13 cellular contexts compared by ENCODE assay signal in the genomic region with DNA sequence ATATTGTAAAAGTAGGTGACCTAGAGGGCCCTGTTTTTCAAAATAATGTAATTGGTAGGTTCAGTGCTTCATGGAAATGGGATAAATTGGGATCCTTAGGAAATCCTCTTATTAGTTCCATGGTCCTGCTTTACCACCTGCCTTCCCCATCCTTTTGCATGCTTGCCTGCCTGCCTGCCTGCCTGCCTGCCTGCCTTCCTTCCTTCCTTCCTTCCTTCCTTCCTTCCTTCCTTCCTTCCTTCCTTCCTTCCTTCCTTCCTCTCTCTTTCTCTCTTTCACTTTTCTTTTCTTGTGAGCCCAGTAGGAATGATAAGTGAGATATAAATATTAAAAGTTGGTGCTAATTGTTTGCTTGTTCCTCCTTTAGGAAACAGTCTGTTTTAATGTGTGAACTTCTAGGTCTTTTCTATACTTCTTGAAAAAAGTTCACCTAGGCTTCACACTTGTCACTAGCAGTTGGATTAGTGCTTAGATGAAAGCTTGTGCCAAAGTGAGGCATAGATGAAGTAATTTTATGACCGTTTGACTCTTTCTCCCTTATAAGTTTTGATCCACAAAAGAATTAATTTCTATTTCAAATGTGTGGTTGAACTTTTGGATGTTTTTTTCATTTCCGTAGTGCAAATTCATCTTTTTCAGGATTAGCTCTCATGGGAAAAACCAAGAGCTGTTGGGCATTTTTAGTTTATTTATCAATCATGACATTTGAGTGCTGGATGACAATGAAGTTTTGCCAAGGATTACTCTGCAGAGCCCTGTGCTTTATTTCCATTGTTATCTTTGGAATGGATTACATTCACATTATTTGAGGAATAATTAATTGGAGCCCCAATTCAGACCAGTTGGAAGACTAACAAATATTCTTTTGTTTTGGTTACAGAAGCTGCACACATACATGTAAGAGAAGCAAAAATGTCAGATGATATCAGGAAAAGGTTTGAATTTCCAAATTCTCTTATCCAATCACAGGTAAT. TPM values are rescaled to one million over a fixed set of nuclear protein-coding genes. Genes with fewer than 3 reads are reported as not detected.
DNase-seq lines count a peak whose midpoint lies in the region; ATAC-seq and TF ChIP-seq lines count a peak whose summit lies in the region.
"Had no signal": no experiment of that assay in that cellular context is flagged by ENCODE, and none has a peak within 500 bp of the region (broad histone marks: within the 10 kb centered on the region; RNA-seq: fewer than 3 reads in every experiment).

No MANE protein-coding gene starts in this region.

- H3K36me3 Mint-ChIP-seq in activated naive CD8-positive, alpha-beta T cell treated with anti-CD3 and anti-CD28 coated beads, Interleukin-2, amount 10 ng/mL, durations not matched to agents 7 days and 5 days, result peaks cover 25% of the 10 kb centered on the region
- H3K36me3 Mint-ChIP-seq in activated naive CD8-positive, alpha-beta T cell treated with anti-CD3 and anti-CD28 coated beads for 36 hours, result peaks cover 6% of the 10 kb centered on the region
- peaks cover 53% of the 10 kb centered on the region for H3K36me3 Mint-ChIP-seq in nephron progenitor cell (ENCODE audit: low read depth)

- H3K9me3 ChIP-seq in Loucy (ENCODE audit: insufficient read depth, low read depth, low read length), result no peaks in the 10 kb centered on the region
- H3K9me3 ChIP-seq: BLaER1 treated with 17β-estradiol and CSF1 and Interleukin-3, amounts not matched to agents 10 nM and 100 nM had no signal

- peaks cover 1% of the 10 kb centered on the region for H3K9me3 Mint-ChIP-seq in activated naive CD8-positive, alpha-beta T cell treated with anti-CD3 and anti-CD28 coated beads, Interleukin-2, amount 10 ng/mL, durations not matched to agents 7 days and 5 days
- no peaks in the 10 kb centered on the region for H3K9me3 Mint-ChIP-seq in activated naive CD8-positive, alpha-beta T cell treated with anti-CD3 and anti-CD28 coated beads for 36 hours
- no peaks in the 10 kb centered on the region for H3K9me3 Mint-ChIP-seq in nephron progenitor cell

- H3K27me3 Mint-ChIP-seq in activated naive CD8-positive, alpha-beta T cell treated with anti-CD3 and anti-CD28 coated beads, Interleukin-2, amount 10 ng/mL, durations not matched to agents 7 days and 5 days, result no peaks in the 10 kb centered on the region
- H3K27me3 Mint-ChIP-seq in activated naive CD8-positive, alpha-beta T cell treated with anti-CD3 and anti-CD28 coated beads for 36 hours, result no peaks in the 10 kb centered on the region
- H3K27me3 Mint-ChIP-seq in nephron progenitor cell (ENCODE audit: low read depth, poor library complexity), result peaks cover 2% of the 10 kb centered on the region
- H3K27me3 Mint-ChIP-seq: CD4-positive, CD25-positive, alpha-beta regulatory T cell had no signal

- H3K27ac Mint-ChIP-seq in activated naive CD8-positive, alpha-beta T cell treated with anti-CD3 and anti-CD28 coated beads, Interleukin-2, amount 10 ng/mL, durations not matched to agents 7 days and 5 days, result no peak overlapping the region
- H3K27ac Mint-ChIP-seq in activated naive CD8-positive, alpha-beta T cell treated with anti-CD3 and anti-CD28 coated beads for 36 hours, result no peak overlapping the region
- peak overlapping the region; percentile 4 for H3K27ac Mint-ChIP-seq in nephron progenitor cell
- H3K27ac Mint-ChIP-seq: CD4-positive, CD25-positive, alpha-beta regulatory T cell had no signal

- peak overlapping the region; percentile 19 for H3K4me3 Mint-ChIP-seq in activated naive CD8-positive, alpha-beta T cell treated with anti-CD3 and anti-CD28 coated beads, Interleukin-2, amount 10 ng/mL, durations not matched to agents 7 days and 5 days
- H3K4me3 Mint-ChIP-seq in activated naive CD8-positive, alpha-beta T cell treated with anti-CD3 and anti-CD28 coated beads for 36 hours, result no peak overlapping the region
- H3K4me3 Mint-ChIP-seq in nephron progenitor cell, result no peak overlapping the region
- H3K4me3 Mint-ChIP-seq: CD4-positive, CD25-positive, alpha-beta regulatory T cell had no signal

- H3K79me2 ChIP-seq in Loucy (ENCODE audit: insufficient read depth, low read length), result peaks cover 7% of the 10 kb centered on the region; the same call in 1 of the 2 replicates

- H4K20me1 ChIP-seq in Loucy (ENCODE audit: insufficient read depth, low read length, poor library complexity, severe bottlenecking), result no peaks in the 10 kb centered on the region
- H4K20me1 ChIP-seq: BLaER1 treated with 17β-estradiol and CSF1 and Interleukin-3, amounts not matched to agents 10 nM and 100 nM had no signal

- H3K9me2 ChIP-seq in Loucy (replicated peaks; ENCODE audit: low read depth, low read length), result no peaks in the 10 kb centered on the region

- ATAC-seq in activated naive CD8-positive, alpha-beta T cell treated with anti-CD3 and anti-CD28 coated beads, Interleukin-2, amount 10 ng/mL, durations not matched to agents 7 days and 5 days (ENCODE audit: low read depth), result no peak
- no peak for ATAC-seq in GM21526 (IDR thresholded peaks at IDR 0.05; ENCODE audit: low FRiP score, unreplicated experiment)
- no peak for ATAC-seq in GM21786 (IDR thresholded peaks at IDR 0.05; ENCODE audit: unreplicated experiment)

- no peak overlapping the region for H3K9ac ChIP-seq in Loucy (ENCODE audit: low read depth, low read length, poor library complexity, severe bottlenecking)
- H3K9ac ChIP-seq: BLaER1 treated with 17β-estradiol and CSF1 and Interleukin-3, amounts not matched to agents 10 nM and 100 nM had no signal

- H2AFZ ChIP-seq in Loucy (ENCODE audit: low read length), result no peak overlapping the region

- POLR2A ChIA-PET in activated naive CD8-positive, alpha-beta T cell treated with anti-CD3 and anti-CD28 coated beads, Interleukin-2, amount 10 ng/mL, durations not matched to agents 7 days and 5 days (lab: Charles Lee), result no interaction called here

- peaks cover 7% of the 10 kb centered on the region for H3K4me1 Mint-ChIP-seq in activated naive CD8-positive, alpha-beta T cell treated with anti-CD3 and anti-CD28 coated beads, Interleukin-2, amount 10 ng/mL, durations not matched to agents 7 days and 5 days
- peaks cover 5% of the 10 kb centered on the region for H3K4me1 Mint-ChIP-seq in activated naive CD8-positive, alpha-beta T cell treated with anti-CD3 and anti-CD28 coated beads for 36 hours
- H3K4me1 Mint-ChIP-seq in nephron progenitor cell, result peaks cover 5% of the 10 kb centered on the region

- peaks cover 15% of the 10 kb centered on the region for H3K4me1 ChIP-seq in Loucy (ENCODE audit: insufficient read depth, low read length, poor library complexity, severe bottlenecking)

- peak overlapping the region; percentile 15 for H3K4me2 ChIP-seq in Loucy (ENCODE audit: low read depth, low read length, poor library complexity, severe bottlenecking)

- no peaks in the 10 kb centered on the region for H3K27me3 ChIP-seq in Loucy (ENCODE audit: insufficient read depth, low read length, poor library complexity, severe bottlenecking)
- H3K27me3 ChIP-seq: BLaER1 treated with 17β-estradiol and CSF1 and Interleukin-3, amounts not matched to agents 10 nM and 100 nM had no signal

- H3K36me3 ChIP-seq in Loucy (ENCODE audit: insufficient read depth, low read length), result peaks cover 13% of the 10 kb centered on the region; the same call in 1 of the 2 replicates

- DNase-seq in activated naive CD8-positive, alpha-beta T cell treated with anti-CD3 and anti-CD28 coated beads, Interleukin-2, amount 10 ng/mL, durations not matched to agents 7 days and 5 days, result no peak
- DNase-seq in activated naive CD8-positive, alpha-beta T cell treated with anti-CD3 and anti-CD28 coated beads for 36 hours, result no peak
- DNase-seq in dermis blood vessel endothelial cell, result peak; percentile 23
- no peak for DNase-seq in nephron progenitor cell
- DNase-seq in NCI-H187 treated with DMSO at 0.1 percent for 48 hours (lab: John Stamatoyannopoulos, UW), result no peak
- DNase-seq: CD4-positive, CD25-positive, alpha-beta regulatory T cell; DMS53; GF-D8; HCEC 1CT had no signal

- H3K4me3 ChIP-seq in Loucy (ENCODE audit: low read length, poor library complexity, severe bottlenecking), result no peak overlapping the region
- H3K4me3 ChIP-seq: BLaER1 treated with 17β-estradiol and CSF1 and Interleukin-3, amounts not matched to agents 10 nM and 100 nM had no signal

- TF ChIP-seq CTCF in Loucy (conservative IDR thresholded peaks at IDR 0.05; ENCODE audit: low read length) (no peak), nephron progenitor cell (IDR thresholded peaks at IDR 0.05) (no peak)

- no peaks in the 10 kb centered on the region; the same call in 1 of the 2 replicates for H3F3A ChIP-seq in Loucy (ENCODE audit: low read depth)

RNA-seq across cellular contexts. Expression of a gene that starts 30.7 kb away (rescaled TPM):
- total RNA-seq in activated naive CD8-positive, alpha-beta T cell treated with anti-CD3 and anti-CD28 coated beads, Interleukin-2, amount 10 ng/mL, durations not matched to agents 7 days and 5 days, result 10 to 100 TPM; 21.2 to 28.3 TPM
- total RNA-seq in activated naive CD8-positive, alpha-beta T cell treated with anti-CD3 and anti-CD28 coated beads for 36 hours, result 10 to 100 TPM; 27.2 to 32.3 TPM
- 90.0 and 135 TPM in 2 replicates for total RNA-seq in dermis blood vessel endothelial cell
